Comparison of ENCODE assay signal across 24 cellular contexts in the genomic region with DNA sequence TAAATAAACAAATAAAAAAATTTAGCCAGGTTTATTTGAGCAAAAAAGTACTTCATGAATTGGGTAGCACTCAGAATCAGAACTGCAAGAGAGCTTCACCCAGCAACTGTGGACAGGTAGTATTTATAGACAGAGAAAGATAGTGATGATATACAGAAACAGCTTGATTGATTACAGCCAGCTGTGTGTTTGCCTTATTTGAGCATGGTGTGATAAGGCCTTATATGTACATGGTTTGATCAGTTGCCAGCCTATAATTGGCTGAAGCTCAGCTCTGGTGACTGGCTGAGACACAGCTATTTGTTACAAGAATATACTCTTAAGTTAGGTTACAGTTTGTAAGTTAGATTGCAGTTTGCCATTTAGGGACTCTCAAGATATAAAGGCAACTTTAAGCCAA.
"Had no signal": no experiment of that assay in that cellular context is flagged by ENCODE, and none has a peak within 500 bp of the region (broad histone marks: within the 10 kb centered on the region; RNA-seq: fewer than 3 reads in every experiment).

No MANE protein-coding gene starts in this region.

- H2AFZ ChIP-seq: parathyroid adenoma had no signal

- H3K4me1 Mint-ChIP-seq: activated B cell treated with CpG ODN at 0.5 μM for 24 hours; activated naive CD8-positive, alpha-beta T cell treated with anti-CD3 and anti-CD28 coated beads for 36 hours; central memory CD8-positive, alpha-beta T cell; endodermal cell; natural killer cell; stimulated activated memory B cell treated with anti-CD40 and anti-IgM and Interleukin-4, amounts not matched to agents 10 μg/mL and 1 μg/mL and 100 μg/mL, for 72 hours had no signal

- H3K4me3 Mint-ChIP-seq: activated B cell treated with CpG ODN at 0.5 μM for 24 hours; activated CD4-positive, alpha-beta memory T cell treated with anti-CD3 and anti-CD28 coated beads for 36 hours; activated naive CD8-positive, alpha-beta T cell treated with anti-CD3 and anti-CD28 coated beads for 36 hours; activated T-helper 1 cell treated with anti-CD3 and anti-CD28 coated beads, Interleukin-12 subunit alpha, Interleukin-12 subunit beta, Interleukin-2, Interleukin-4 antibody, amounts not matched to agents 30 ng/mL and 10 ng/mL and 1 ng/mL, durations not matched to agents 14 hours and 24 hours and 36 hours; central memory CD8-positive, alpha-beta T cell; endodermal cell; natural killer cell; stimulated activated memory B cell treated with anti-CD40 and anti-IgM and Interleukin-4, amounts not matched to agents 10 μg/mL and 1 μg/mL and 100 μg/mL, for 72 hours had no signal

- H3K27ac ChIP-seq: brain microvascular endothelial cell, colonic mucosa, epithelial cell of prostate, heart right ventricle, parathyroid adenoma, spleen, thoracic aorta, upper lobe of left lung had no signal

- H3K9ac ChIP-seq: parathyroid adenoma had no signal

- H3K36me3 Mint-ChIP-seq: activated naive CD8-positive, alpha-beta T cell treated with anti-CD3 and anti-CD28 coated beads for 36 hours; stimulated activated memory B cell treated with anti-CD40 and anti-IgM and Interleukin-4, amounts not matched to agents 10 μg/mL and 1 μg/mL and 100 μg/mL, for 72 hours had no signal

- H3K27me3 Mint-ChIP-seq: activated B cell treated with CpG ODN at 0.5 μM for 24 hours; activated naive CD8-positive, alpha-beta T cell treated with anti-CD3 and anti-CD28 coated beads for 36 hours; stimulated activated memory B cell treated with anti-CD40 and anti-IgM and Interleukin-4, amounts not matched to agents 10 μg/mL and 1 μg/mL and 100 μg/mL, for 72 hours had no signal

- H3K79me2 ChIP-seq: parathyroid adenoma had no signal

- H3K27me3 ChIP-seq: brain microvascular endothelial cell, colonic mucosa, heart right ventricle, spleen, upper lobe of left lung had no signal

- H3K9me3 Mint-ChIP-seq: central memory CD8-positive, alpha-beta T cell; natural killer cell had no signal

- H3K4me1 ChIP-seq: colonic mucosa, parathyroid adenoma, spleen, upper lobe of left lung had no signal

- H3K9me3 ChIP-seq: colonic mucosa, thoracic aorta had no signal

- H3K27ac Mint-ChIP-seq: activated B cell treated with CpG ODN at 0.5 μM for 24 hours; activated CD4-positive, alpha-beta memory T cell treated with anti-CD3 and anti-CD28 coated beads for 36 hours; activated naive CD8-positive, alpha-beta T cell treated with anti-CD3 and anti-CD28 coated beads for 36 hours; activated T-helper 1 cell treated with anti-CD3 and anti-CD28 coated beads, Interleukin-12 subunit alpha, Interleukin-12 subunit beta, Interleukin-2, Interleukin-4 antibody, amounts not matched to agents 30 ng/mL and 10 ng/mL and 1 ng/mL, durations not matched to agents 14 hours and 24 hours and 36 hours; endodermal cell; natural killer cell; stimulated activated memory B cell treated with anti-CD40 and anti-IgM and Interleukin-4, amounts not matched to agents 10 μg/mL and 1 μg/mL and 100 μg/mL, for 72 hours had no signal

- H3K4me3 ChIP-seq: colonic mucosa, heart right ventricle, mucosa of descending colon, spleen, thoracic aorta, upper lobe of left lung had no signal

- DNase-seq: activated B cell treated with CpG ODN at 0.5 μM for 24 hours; activated CD4-positive, alpha-beta memory T cell treated with anti-CD3 and anti-CD28 coated beads for 36 hours; activated CD4-positive, alpha-beta T cell treated with anti-CD3 and anti-CD28 coated beads for 4 hours; activated gamma-delta T cell treated with Interleukin-2 at 50 U/mL for 16 hours; activated naive CD8-positive, alpha-beta T cell treated with anti-CD3 and anti-CD28 coated beads for 36 hours; activated T-cell treated with anti-CD3 and anti-CD28 coated beads for 4 hours; amniotic stem cell; brain microvascular endothelial cell; colonic mucosa; endodermal cell; heart right ventricle; kidney glomerular epithelial cell; mesenchymal stem cell; mucosa of descending colon; natural killer cell; spleen; stimulated activated CD4-positive, alpha-beta T cell treated with anti-CD3 and anti-CD28 coated beads, Interleukin-4, amount 100 ng/mL, for 4 hours; upper lobe of left lung had no signal

- H3K36me3 ChIP-seq: brain microvascular endothelial cell, colonic mucosa, heart right ventricle, spleen, thoracic aorta, upper lobe of left lung had no signal
